Comparison of ENCODE assay signal across 18 cellular contexts in genomic region chr11:68282861-68283230, GRCh38. TPM values are rescaled to one million over a fixed set of nuclear protein-coding genes. Genes with fewer than 3 reads are reported as not detected.
A peak's percentile ranks its signal among the peaks of the same experiment; 100 is the strongest.
DNase-seq lines count a peak whose midpoint lies in the region; ATAC-seq and TF ChIP-seq lines count a peak whose summit lies in the region.
"Had no signal": no experiment of that assay in that cellular context is flagged by ENCODE, and none has a peak within 500 bp of the region (broad histone marks: within the 10 kb centered on the region; RNA-seq: fewer than 3 reads in every experiment).

No MANE protein-coding gene starts in this region.

- peak overlapping the region in 2 of 3 donors; percentile 70 to 71 for H3K27ac Mint-ChIP-seq in CD4-positive, CD25-positive, alpha-beta regulatory T cell
- H3K27ac Mint-ChIP-seq in activated CD4-positive, alpha-beta memory T cell treated with anti-CD3 and anti-CD28 coated beads for 36 hours = peak overlapping the region; percentile 10
- peak overlapping the region in 4 of 6 donors; percentile 68 to 95 (median 88) for H3K27ac Mint-ChIP-seq in naive B cell

- peaks cover 14% of the 10 kb centered on the region for H3K27me3 Mint-ChIP-seq in CD4-positive, CD25-positive, alpha-beta regulatory T cell
- peaks cover 9% of the 10 kb centered on the region for H3K27me3 Mint-ChIP-seq in activated CD4-positive, alpha-beta memory T cell treated with anti-CD3 and anti-CD28 coated beads for 36 hours
- H3K27me3 Mint-ChIP-seq in naive B cell = no peaks in the 10 kb centered on the region

- TF ChIP-seq POLR2A in Peyer's patch (IDR thresholded peaks at IDR 0.05) = no peak
- no peak for TF ChIP-seq POLR2A in adrenal gland (IDR thresholded peaks at IDR 0.05)

- peak overlapping the region; percentile 83 for H3K4me2 ChIP-seq in BLaER1
- H3K4me2 ChIP-seq: hepatocyte, SK-N-SH had no signal

- intact Hi-C loops in activated CD4-positive, alpha-beta memory T cell treated with anti-CD3 and anti-CD28 coated beads for 36 hours (cut with micrococcal nuclease) = no loop called here
- intact Hi-C loops in adrenal gland (cut with DNase I) = no loop called here

- no peaks in the 10 kb centered on the region for H3K36me3 Mint-ChIP-seq in CD4-positive, CD25-positive, alpha-beta regulatory T cell
- H3K36me3 Mint-ChIP-seq in activated CD4-positive, alpha-beta memory T cell treated with anti-CD3 and anti-CD28 coated beads for 36 hours = peaks cover 2% of the 10 kb centered on the region
- peaks cover 8 to 9% of the 10 kb centered on the region in 2 donors for H3K36me3 Mint-ChIP-seq in naive B cell

- TF ChIP-seq CTCF in Peyer's patch (IDR thresholded peaks at IDR 0.05) (no peak), adrenal gland (IDR thresholded peaks at IDR 0.05) (no peak)

- H3K36me3 ChIP-seq in BLaER1 (0 out of 2 replicates have a peak, but pooled peaks cover 5% of the 10 kb centered on the region), Peyer's patch (no peaks in the 10 kb centered on the region), adrenal gland (replicated peaks in 1 of 2) (no peaks in the 10 kb centered on the region)
- no peaks in the 10 kb centered on the region for H3K36me3 ChIP-seq in CD4-positive, CD25-positive, alpha-beta regulatory T cell (ENCODE audit: control insufficient read depth, insufficient read depth, low read length)
- H3K36me3 ChIP-seq: sigmoid colon, thyroid gland had no signal

- H3K4me3 ChIP-seq in BLaER1 = no peak overlapping the region
- no peak overlapping the region for H3K4me3 ChIP-seq in CD4-positive, CD25-positive, alpha-beta regulatory T cell (ENCODE audit: low read depth, low read length)
- H3K4me3 ChIP-seq in Peyer's patch = no peak overlapping the region
- no peak overlapping the region for H3K4me3 ChIP-seq in adrenal gland
- H3K4me3 ChIP-seq: hepatocyte, sigmoid colon, thyroid gland had no signal

- H3K9me3 ChIP-seq in BLaER1 = peaks cover 25% of the 10 kb centered on the region
- no peaks in the 10 kb centered on the region for H3K9me3 ChIP-seq in CD4-positive, CD25-positive, alpha-beta regulatory T cell (ENCODE audit: control insufficient read depth in 2 of 2, low read length in 2 of 2)
- H3K9me3 ChIP-seq in Peyer's patch = no peaks in the 10 kb centered on the region
- no peaks in the 10 kb centered on the region for H3K9me3 ChIP-seq in adrenal gland (replicated peaks in 1 of 3)
- H3K9me3 ChIP-seq: sigmoid colon, SK-N-SH, thyroid gland had no signal

- no peaks in the 10 kb centered on the region for H4K20me1 ChIP-seq in BLaER1

- 90 to 92% (median 90%) methylated on average over 14 of the region's 14 CpGs for WGBS in adrenal gland, 4 donors

- CTCF ChIA-PET in activated CD4-positive, alpha-beta memory T cell treated with anti-CD3 and anti-CD28 coated beads for 36 hours (lab: Charles Lee) = interaction anchor here (0.5 to 3.5 kb wide), 3 partner anchors 11 to 361 kb away, joined by 3 to 19 read pairs (median 4); partner anchors contain the start of gene C11orf24

- DNase-seq in CD4-positive, CD25-positive, alpha-beta regulatory T cell = no peak
- no peak for DNase-seq in activated CD4-positive, alpha-beta memory T cell treated with anti-CD3 and anti-CD28 coated beads for 36 hours
- no peak for DNase-seq in naive B cell
- no peak for DNase-seq in stimulated activated CD4-positive, alpha-beta T cell treated with anti-CD3 and anti-CD28 coated beads, Interleukin-2, amount 100 ng/mL, for 48 hours
- DNase-seq in Peyer's patch = no peak
- DNase-seq in adrenal gland = no peak
- DNase-seq: C1 segment of cervical spinal cord; caudate nucleus; DMS79; effector CD8-positive, alpha-beta T cell; NCI-H2029 treated with DMSO at 0.1 percent for 48 hours; NCI-H526 treated with DMSO at 0.1 percent for 48 hours; occipital lobe; sigmoid colon; SK-N-SH; thyroid gland had no signal

- H3K4me1 ChIP-seq in BLaER1 = peaks cover 29% of the 10 kb centered on the region
- peaks cover 15% of the 10 kb centered on the region for H3K4me1 ChIP-seq in CD4-positive, CD25-positive, alpha-beta regulatory T cell (ENCODE audit: control insufficient read depth, insufficient read depth, low read length, poor library complexity, severe bottlenecking)
- H3K4me1 ChIP-seq in Peyer's patch = peaks cover 0 to 6% (median 2%) of the 10 kb centered on the region in 4 donors
- no peaks in the 10 kb centered on the region for H3K4me1 ChIP-seq in adrenal gland (replicated peaks in 1 of 2)
- H3K4me1 ChIP-seq: sigmoid colon, thyroid gland had no signal

- H3K27me3 ChIP-seq in BLaER1 (no peaks in the 10 kb centered on the region), Peyer's patch (no peaks in the 10 kb centered on the region), adrenal gland (no peaks in the 10 kb centered on the region)
- H3K27me3 ChIP-seq in CD4-positive, CD25-positive, alpha-beta regulatory T cell (ENCODE audit: control insufficient read depth, insufficient read depth, low read length) = no peaks in the 10 kb centered on the region
- H3K27me3 ChIP-seq: hepatocyte, sigmoid colon, thyroid gland had no signal

- peak overlapping the region; percentile 17; the same call in 1 of the 2 replicates for H3K9ac ChIP-seq in BLaER1
- H3K9ac ChIP-seq: SK-N-SH had no signal

- H3K4me3 Mint-ChIP-seq in CD4-positive, CD25-positive, alpha-beta regulatory T cell = peak overlapping the region in 2 of 4 donors; percentile 72 to 77
- H3K4me3 Mint-ChIP-seq in activated CD4-positive, alpha-beta memory T cell treated with anti-CD3 and anti-CD28 coated beads for 36 hours = no peak overlapping the region
- H3K4me3 Mint-ChIP-seq in naive B cell = peak overlapping the region; percentile 50 to 88 (median 81)

- H3K9me3 Mint-ChIP-seq in CD4-positive, CD25-positive, alpha-beta regulatory T cell = peaks cover 0 to 7% (median 0%) of the 10 kb centered on the region in 7 donors
- peaks cover 8% of the 10 kb centered on the region for H3K9me3 Mint-ChIP-seq in activated CD4-positive, alpha-beta memory T cell treated with anti-CD3 and anti-CD28 coated beads for 36 hours
- peaks cover 0 to 9% (median 7%) of the 10 kb centered on the region in 7 donors for H3K9me3 Mint-ChIP-seq in naive B cell

- H3K4me1 Mint-ChIP-seq in CD4-positive, CD25-positive, alpha-beta regulatory T cell = peaks cover 9 to 24% (median 17%) of the 10 kb centered on the region in 4 donors
- H3K4me1 Mint-ChIP-seq in activated CD4-positive, alpha-beta memory T cell treated with anti-CD3 and anti-CD28 coated beads for 36 hours (ENCODE audit: low read depth) = peaks cover 19% of the 10 kb centered on the region
- peaks cover 29 to 33% (median 31%) of the 10 kb centered on the region in 3 donors for H3K4me1 Mint-ChIP-seq in naive B cell

- POLR2A ChIA-PET in activated CD4-positive, alpha-beta memory T cell treated with anti-CD3 and anti-CD28 coated beads for 36 hours (lab: Charles Lee) = interaction anchor here (0.9 kb wide), 1 partner anchor 11 kb away, joined by 3 read pairs; no protein-coding TSS in a partner anchor

- H3K27ac ChIP-seq in BLaER1 (peak overlapping the region; percentile 69), Peyer's patch (no peak overlapping the region), adrenal gland (no peak overlapping the region)
- no peak overlapping the region for H3K27ac ChIP-seq in CD4-positive, CD25-positive, alpha-beta regulatory T cell (ENCODE audit: insufficient read depth, low read length, poor library complexity, severe bottlenecking)
- H3K27ac ChIP-seq: hepatocyte, sigmoid colon, thyroid gland had no signal

- no peak for ATAC-seq in CD4-positive, CD25-positive, alpha-beta regulatory T cell (ENCODE audit: low read depth in 2 of 2)
- ATAC-seq in naive B cell (ENCODE audit: low read depth in 2 of 2) = no peak

RNA-seq across cellular contexts. Expression of gene C11orf24, which starts 11.1 kb away (rescaled TPM):
- total RNA-seq in CD4-positive, CD25-positive, alpha-beta regulatory T cell = 9.4 TPM
- polyA plus RNA-seq in CD4-positive, CD25-positive, alpha-beta regulatory T cell = 10 to 100 TPM in 1 of 4 donors, 1 to 10 TPM in 3; 6.6 to 11.0 (median 8.7) TPM
- total RNA-seq in activated CD4-positive, alpha-beta memory T cell treated with anti-CD3 and anti-CD28 coated beads for 36 hours = 10 to 100 TPM; 28.0 to 28.9 TPM
- polyA plus RNA-seq in naive B cell (ENCODE audit: low read depth in 6 of 6) (10 to 100 TPM; 22.2 to 67.0 (median 42.5) TPM), adrenal gland (10 to 100 TPM; 23.4 to 46.5 (median 27.3) TPM)
- total RNA-seq in Peyer's patch (100 to 1,000 TPM in 3 of 4 donors, 10 to 100 TPM in 1; 79.2 to 198 (median 183) TPM), adrenal gland (10 to 100 TPM; 18.7 to 41.2 (median 27.2) TPM)

RNA-seq across cellular contexts. Expression of gene LRP5, which starts 29.5 kb away (rescaled TPM):
- 1.3 TPM for total RNA-seq in CD4-positive, CD25-positive, alpha-beta regulatory T cell
- polyA plus RNA-seq in CD4-positive, CD25-positive, alpha-beta regulatory T cell = 1 to 10 TPM in 1 of 4 donors, under 1 TPM in 2, not detected in 1; 0.22 to 1.2 (median 0.40) TPM
- 1 to 10 TPM; 6.1 to 7.6 TPM for total RNA-seq in activated CD4-positive, alpha-beta memory T cell treated with anti-CD3 and anti-CD28 coated beads for 36 hours
- polyA plus RNA-seq in naive B cell (ENCODE audit: low read depth in 6 of 6) (under 1 TPM in 5 of 6 donors, not detected in 1; 0.04 to 0.88 (median 0.56) TPM), adrenal gland (100 to 1,000 TPM in 2 of 3 donors, 10 to 100 TPM in 1; 14.2 to 104 (median 104) TPM)
- total RNA-seq in Peyer's patch (100 to 1,000 TPM; 149 to 196 (median 168) TPM), adrenal gland (100 to 1,000 TPM in 1 of 8 donors, 10 to 100 TPM in 7; 45.3 to 277 (median 75.8) TPM)

Comparison
In these comparisons a context has a peak if more than half of its experiments do, and no peak if none do; other contexts are left out.
1. H3K27ac Mint-ChIP-seq: peak in every context shown above with its lines; median percentile 88 in naive B cell; 70 in CD4-positive, CD25-positive, alpha-beta regulatory T cell; 10 in activated CD4-positive, alpha-beta memory T cell treated with anti-CD3 and anti-CD28 coated beads for 36 hours.
2. RNA of gene LRP5, which starts 29.5 kb away (total RNA-seq): 149 to 196 TPM in Peyer's patch and 45.3 to 277 TPM in adrenal gland; 6.1 to 7.6 TPM in activated CD4-positive, alpha-beta memory T cell treated with anti-CD3 and anti-CD28 coated beads for 36 hours and 1.3 TPM in CD4-positive, CD25-positive, alpha-beta regulatory T cell (single experiment); every median in the first group is over 4 times any median in the second.